Comparison of ENCODE assay signal across 8 cellular contexts in the genomic region with DNA sequence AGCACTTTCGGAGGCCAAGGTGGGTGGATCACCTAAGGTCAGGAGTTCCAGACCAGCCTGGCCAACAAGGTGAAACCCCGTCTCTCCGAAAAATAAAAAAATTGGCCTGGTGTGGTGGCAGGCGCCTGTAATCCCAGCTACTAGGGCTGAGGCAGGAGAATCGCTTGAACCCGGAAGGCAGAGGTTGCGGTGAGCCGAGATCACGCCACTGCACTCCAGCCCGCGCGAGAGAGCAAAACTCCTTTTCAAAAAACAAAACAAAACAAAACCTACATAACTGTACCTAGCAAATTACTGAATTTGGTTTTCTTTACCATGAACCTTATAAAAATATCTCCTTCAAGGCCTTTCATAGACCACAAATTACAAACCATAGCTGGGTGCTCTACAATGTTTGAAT. TPM values are rescaled to one million over a fixed set of nuclear protein-coding genes. Genes with fewer than 3 reads are reported as not detected.
DNase-seq lines count a peak whose midpoint lies in the region; ATAC-seq and TF ChIP-seq lines count a peak whose summit lies in the region.
"Not testable (repeated sequence)": the region's sequence is repeated elsewhere in the genome, so short reads cannot be mapped to it uniquely, and the experiment has no call there.

No MANE protein-coding gene starts in this region.

- H3K27me3 ChIP-seq in Peyer's patch; skeletal muscle satellite cell (ENCODE audit: control insufficient read depth, insufficient read depth, low read length): not testable (repeated sequence)

- H3K27ac Mint-ChIP-seq in activated CD8-positive, alpha-beta T cell treated with anti-CD3 and anti-CD28 coated beads, Interleukin-2, amount 10 ng/mL, durations not matched to agents 7 days and 5 days, result peak overlapping the region; percentile 98
- H3K27ac Mint-ChIP-seq in brain (peak overlapping the region; percentile 99 to 100 (median 100)), memory B cell (peak overlapping the region; percentile 99)

- peaks cover 36% of the 10 kb centered on the region for H3K9me3 Mint-ChIP-seq in activated CD8-positive, alpha-beta T cell treated with anti-CD3 and anti-CD28 coated beads, Interleukin-2, amount 10 ng/mL, durations not matched to agents 7 days and 5 days (ENCODE audit: insufficient read depth)
- peaks cover 24 to 55% (median 40%) of the 10 kb centered on the region in 5 experiments for H3K9me3 Mint-ChIP-seq in brain
- not testable (repeated sequence) for H3K9me3 Mint-ChIP-seq in memory B cell

- not testable (repeated sequence) for DNase-seq in GM12864 (ENCODE audit: low read depth)
- DNase-seq in Peyer's patch (peak; percentile 40 to 67 (median 60)), foreskin fibroblast (peak in 1 of 2 donors; percentile 23), memory B cell (ENCODE audit: low spot score in 2 of 2) (peak; percentile 17 to 18)
- DNase-seq in activated CD8-positive, alpha-beta T cell treated with anti-CD3 and anti-CD28 coated beads, Interleukin-2, amount 10 ng/mL, durations not matched to agents 7 days and 5 days, result peak; percentile 71

- peak overlapping the region; percentile 97 for H3K4me3 Mint-ChIP-seq in activated CD8-positive, alpha-beta T cell treated with anti-CD3 and anti-CD28 coated beads, Interleukin-2, amount 10 ng/mL, durations not matched to agents 7 days and 5 days
- peak overlapping the region; percentile 98 to 100 (median 99) for H3K4me3 Mint-ChIP-seq in brain
- peak overlapping the region; percentile 97 for H3K4me3 Mint-ChIP-seq in memory B cell

- peak overlapping the region; percentile 75 for H3K4me2 ChIP-seq in skeletal muscle satellite cell (ENCODE audit: low read length)

- H3K9ac ChIP-seq in skeletal muscle satellite cell (ENCODE audit: low read depth, low read length), result peak overlapping the region; percentile 98

- peaks cover 17% of the 10 kb centered on the region for H3K4me1 Mint-ChIP-seq in activated CD8-positive, alpha-beta T cell treated with anti-CD3 and anti-CD28 coated beads, Interleukin-2, amount 10 ng/mL, durations not matched to agents 7 days and 5 days (ENCODE audit: low read depth)
- H3K4me1 Mint-ChIP-seq in brain, result peaks cover 43% of the 10 kb centered on the region
- peaks cover 15% of the 10 kb centered on the region for H3K4me1 Mint-ChIP-seq in memory B cell

- peaks cover 57% of the 10 kb centered on the region for H3K36me3 Mint-ChIP-seq in activated CD8-positive, alpha-beta T cell treated with anti-CD3 and anti-CD28 coated beads, Interleukin-2, amount 10 ng/mL, durations not matched to agents 7 days and 5 days (ENCODE audit: low read depth)
- peaks cover 54% of the 10 kb centered on the region for H3K36me3 Mint-ChIP-seq in brain
- H3K36me3 Mint-ChIP-seq in memory B cell, result peaks cover 12% of the 10 kb centered on the region

- CTCF ChIA-PET in activated CD8-positive, alpha-beta T cell treated with anti-CD3 and anti-CD28 coated beads, Interleukin-2, amount 10 ng/mL, durations not matched to agents 7 days and 5 days (lab: Charles Lee), result interaction anchor here (1.1 kb wide), 1 partner anchor 11 kb away, joined by 3 read pairs; no protein-coding TSS in a partner anchor

- 4% methylated on average over 12 of the region's 12 CpGs for WGBS in urinary bladder

- TF ChIP-seq CTCF in GM12864 (IDR thresholded peaks at IDR 0.05; ENCODE audit: low read depth, low read length, missing control alignments); Peyer's patch (IDR thresholded peaks at IDR 0.05); brain (conservative IDR thresholded peaks at IDR 0.05); foreskin fibroblast (IDR thresholded peaks at IDR 0.05; ENCODE audit: low read depth, low read length): not testable (repeated sequence)

- not testable (repeated sequence) for H3K27me3 Mint-ChIP-seq in activated CD8-positive, alpha-beta T cell treated with anti-CD3 and anti-CD28 coated beads, Interleukin-2, amount 10 ng/mL, durations not matched to agents 7 days and 5 days (ENCODE audit: low read depth); memory B cell
- peaks cover 12% of the 10 kb centered on the region for H3K27me3 Mint-ChIP-seq in brain

- peak; percentile 18 for ATAC-seq in activated CD8-positive, alpha-beta T cell treated with anti-CD3 and anti-CD28 coated beads, Interleukin-2, amount 10 ng/mL, durations not matched to agents 7 days and 5 days
- not testable (repeated sequence) for ATAC-seq in memory B cell (ENCODE audit: low read depth)

- not testable (repeated sequence) for H3K9me3 ChIP-seq in Peyer's patch; skeletal muscle satellite cell (replicated peaks; ENCODE audit: low read length)

- H3K4me3 ChIP-seq in GM12864 (ENCODE audit: low read depth, low read length) (peak overlapping the region; percentile 97), Peyer's patch (peak overlapping the region; percentile 67 to 90 (median 72)), foreskin fibroblast (ENCODE audit: low read depth in 1 of 2, low read length in 2 of 2) (peak overlapping the region; percentile 91 to 99), skeletal muscle satellite cell (ENCODE audit: low read length) (peak overlapping the region; percentile 87), urinary bladder (ENCODE audit: low read depth, low read length) (peak overlapping the region; percentile 58)

- not testable (repeated sequence) for TF ChIP-seq POLR2A in Peyer's patch (IDR thresholded peaks at IDR 0.05)

- peaks cover 0 to 34% (median 10%) of the 10 kb centered on the region in 4 donors for H3K4me1 ChIP-seq in Peyer's patch
- not testable (repeated sequence) for H3K4me1 ChIP-seq in skeletal muscle satellite cell (ENCODE audit: control insufficient read depth, insufficient read depth, low read length); urinary bladder (ENCODE audit: insufficient read depth)

- H3K27ac ChIP-seq in Peyer's patch (peak overlapping the region; percentile 88 to 98 (median 94)), urinary bladder (ENCODE audit: low read depth) (peak overlapping the region; percentile 97)

- POLR2A ChIA-PET in activated CD8-positive, alpha-beta T cell treated with anti-CD3 and anti-CD28 coated beads, Interleukin-2, amount 10 ng/mL, durations not matched to agents 7 days and 5 days (lab: Charles Lee), result interaction anchor here (0.7 to 2.4 kb wide), 11 partner anchors 9 to 1342 kb away, joined by 3 to 30 read pairs (median 6); partner anchors contain the start of genes ZNF254, ZNF257, ZNF675 and ZNF681

- peaks cover 0 to 11% (median 0%) of the 10 kb centered on the region in 3 donors for H3K36me3 ChIP-seq in Peyer's patch
- peaks cover 26% of the 10 kb centered on the region for H3K36me3 ChIP-seq in skeletal muscle satellite cell (ENCODE audit: insufficient read depth, low read length)
- not testable (repeated sequence) for H3K36me3 ChIP-seq in urinary bladder (ENCODE audit: insufficient read depth)

RNA-seq across cellular contexts. Expression of gene ZNF91, which starts 0.8 kb away (rescaled TPM):
- total RNA-seq in Peyer's patch (100 to 1,000 TPM; 171 to 214 (median 193) TPM), urinary bladder (223 TPM)
- 10 to 100 TPM; 32.0 to 35.8 TPM for total RNA-seq in activated CD8-positive, alpha-beta T cell treated with anti-CD3 and anti-CD28 coated beads, Interleukin-2, amount 10 ng/mL, durations not matched to agents 7 days and 5 days
- polyA plus RNA-seq in brain (ENCODE audit: insufficient read depth, low read depth, low replicate concordance) (4.2 TPM), urinary bladder (11.1 TPM)
- 16.8 and 18.5 TPM in 2 replicates for total RNA-seq in skeletal muscle satellite cell (2012; rRNA removed)
